Comparison of ENCODE assay signal across 21 cellular contexts in the genomic region with DNA sequence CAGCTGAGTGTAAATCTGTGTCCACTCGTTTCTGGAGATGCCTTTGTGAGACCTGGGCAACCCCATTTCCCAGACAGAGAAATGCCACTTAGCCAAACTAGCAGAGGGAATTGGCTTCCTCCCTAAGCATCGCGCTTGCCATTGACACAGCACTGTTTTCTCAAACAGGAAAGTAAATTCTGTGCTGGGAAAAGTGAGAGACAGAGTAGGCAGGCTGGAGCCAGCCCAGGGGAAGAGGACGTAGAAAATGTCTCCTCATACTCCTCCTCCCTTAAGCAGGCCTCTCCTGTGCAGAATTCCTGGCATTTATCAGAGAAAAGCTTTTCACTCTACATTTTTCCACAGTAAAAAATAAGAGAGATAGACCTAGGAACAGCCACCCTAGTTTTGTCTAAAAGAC.
DNase-seq lines count a peak whose midpoint lies in the region; ATAC-seq and TF ChIP-seq lines count a peak whose summit lies in the region.
"Had no signal": no experiment of that assay in that cellular context is flagged by ENCODE, and none has a peak within 500 bp of the region (broad histone marks: within the 10 kb centered on the region; RNA-seq: fewer than 3 reads in every experiment).

No MANE protein-coding gene starts in this region.

- ATAC-seq in Panc1 = no peak
- ATAC-seq in stimulated activated naive B cell treated with anti-CD40 and anti-IgM and Interleukin-4, amounts not matched to agents 10 μg/mL and 1 μg/mL and 100 μg/mL, for 72 hours (replicated peaks) = no peak
- no peak for ATAC-seq in heart left ventricle
- ATAC-seq: CD8-positive, alpha-beta T cell; GM12878; GM23338 had no signal

- no peaks in the 10 kb centered on the region for H3K9me3 Mint-ChIP-seq in osteocyte (ENCODE audit: unreplicated experiment)
- H3K9me3 Mint-ChIP-seq in stimulated activated naive B cell treated with anti-CD40 and anti-IgM and Interleukin-4, amounts not matched to agents 10 μg/mL and 1 μg/mL and 100 μg/mL, for 72 hours = no peaks in the 10 kb centered on the region
- H3K9me3 Mint-ChIP-seq: CD8-positive, alpha-beta T cell; HFFc6 had no signal

- in situ Hi-C loops in Panc1 (cut with HindIII; ENCODE audit: low pct_unique_long_range_greater_than_20kb, low sequenced_read_pairs) = no loop called here

- CTCF ChIA-PET in Panc1 (lab: Charles Lee) = no interaction called here

- H3K27ac Mint-ChIP-seq in osteocyte (ENCODE audit: unreplicated experiment) = no peak overlapping the region
- no peak overlapping the region for H3K27ac Mint-ChIP-seq in stimulated activated naive B cell treated with anti-CD40 and anti-IgM and Interleukin-4, amounts not matched to agents 10 μg/mL and 1 μg/mL and 100 μg/mL, for 72 hours
- H3K27ac Mint-ChIP-seq: B cell; CD4-positive, CD25-positive, alpha-beta regulatory T cell; CD8-positive, alpha-beta T cell; GM23338; HFFc6 had no signal

- peaks cover 3% of the 10 kb centered on the region for H3K27me3 Mint-ChIP-seq in osteocyte (ENCODE audit: unreplicated experiment)
- no peaks in the 10 kb centered on the region for H3K27me3 Mint-ChIP-seq in stimulated activated naive B cell treated with anti-CD40 and anti-IgM and Interleukin-4, amounts not matched to agents 10 μg/mL and 1 μg/mL and 100 μg/mL, for 72 hours
- H3K27me3 Mint-ChIP-seq: CD4-positive, CD25-positive, alpha-beta regulatory T cell had no signal

- no peak for TF ChIP-seq CTCF in Panc1 (IDR thresholded peaks at IDR 0.05)
- no peak for TF ChIP-seq CTCF in osteocyte (IDR thresholded peaks at IDR 0.05)
- no peak for TF ChIP-seq CTCF in heart left ventricle (IDR thresholded peaks at IDR 0.05)

- H3K9me3 ChIP-seq in Panc1 (ENCODE audit: control insufficient read depth, insufficient read depth, low read depth, low read length) = no peaks in the 10 kb centered on the region
- H3K9me3 ChIP-seq in heart left ventricle = peaks cover 0 to 8% (median 0%) of the 10 kb centered on the region in 12 donors
- H3K9me3 ChIP-seq: HAP-1 had no signal

- no peak for DNase-seq in Panc1 (ENCODE audit: low read depth, low spot score)
- peak; percentile 10 for DNase-seq in medulla oblongata (ENCODE audit: extremely low spot score)
- DNase-seq in middle frontal gyrus (ENCODE audit: extremely low spot score, low spot score) = peak; percentile 13
- DNase-seq in osteocyte (ENCODE audit: extremely low spot score, unreplicated experiment) = peak; percentile 46
- no peak for DNase-seq in stimulated activated naive B cell treated with anti-CD40 and anti-IgM and Interleukin-4, amounts not matched to agents 10 μg/mL and 1 μg/mL and 100 μg/mL, for 72 hours
- no peak for DNase-seq in SIG-M5 treated with dmso at 0.1 percent for 504 hours (lab: John Stamatoyannopoulos, UW; ENCODE audit: unreplicated experiment)
- DNase-seq in NCI-H524 treated with DMSO at 0.1 percent for 48 hours (lab: John Stamatoyannopoulos, UW) = no peak
- no peak for DNase-seq in heart left ventricle
- DNase-seq: CD4-positive, CD25-positive, alpha-beta regulatory T cell; CD8-positive, alpha-beta T cell; DMS153; EL; GDM1; HFFc6 had no signal

- no peaks in the 10 kb centered on the region for H3K4me1 ChIP-seq in Panc1 (ENCODE audit: control insufficient read depth, insufficient read depth, low read length)
- peaks cover 0 to 7% (median under 1%) of the 10 kb centered on the region in 12 donors for H3K4me1 ChIP-seq in heart left ventricle
- H3K4me1 ChIP-seq: BLaER1, HAP-1 had no signal

- H3K4me1 Mint-ChIP-seq in osteocyte (ENCODE audit: unreplicated experiment) = peaks cover 5% of the 10 kb centered on the region
- H3K4me1 Mint-ChIP-seq in stimulated activated naive B cell treated with anti-CD40 and anti-IgM and Interleukin-4, amounts not matched to agents 10 μg/mL and 1 μg/mL and 100 μg/mL, for 72 hours = no peaks in the 10 kb centered on the region
- H3K4me1 Mint-ChIP-seq: B cell; CD4-positive, CD25-positive, alpha-beta regulatory T cell had no signal

- no TSS peak for BruUV-seq in Panc1 (replicated peaks; lab: Mats Ljungman, UMichigan)

- POLR2A ChIA-PET in Panc1 (lab: Charles Lee) = no interaction called here

- H3K27ac ChIP-seq in Panc1 (ENCODE audit: low read length) = peak overlapping the region; percentile 17; the same call in 1 of the 2 replicates
- no peak overlapping the region for H3K27ac ChIP-seq in heart left ventricle
- H3K27ac ChIP-seq: 22Rv1, BLaER1, C4-2B had no signal

- H3K4me3 ChIP-seq in Panc1 (ENCODE audit: low read depth in 2 of 2, low read length in 2 of 2) (no peak overlapping the region), heart left ventricle (no peak overlapping the region)
- H3K4me3 ChIP-seq: BLaER1, GM12878, GM23338, HAP-1 had no signal

- H3K36me3 ChIP-seq in Panc1 (ENCODE audit: control insufficient read depth, insufficient read depth, low read length) = no peaks in the 10 kb centered on the region
- no peaks in the 10 kb centered on the region for H3K36me3 ChIP-seq in heart left ventricle
- H3K36me3 ChIP-seq: BLaER1, HAP-1 had no signal

- H3K4me3 Mint-ChIP-seq in osteocyte (ENCODE audit: unreplicated experiment) = no peak overlapping the region
- H3K4me3 Mint-ChIP-seq in stimulated activated naive B cell treated with anti-CD40 and anti-IgM and Interleukin-4, amounts not matched to agents 10 μg/mL and 1 μg/mL and 100 μg/mL, for 72 hours = no peak overlapping the region
- H3K4me3 Mint-ChIP-seq: B cell; CD4-positive, CD25-positive, alpha-beta regulatory T cell; CD8-positive, alpha-beta T cell; GM23338; HFFc6 had no signal

- H3K27me3 ChIP-seq in Panc1 (ENCODE audit: control insufficient read depth, insufficient read depth, low read length) (no peaks in the 10 kb centered on the region), heart left ventricle (no peaks in the 10 kb centered on the region)
- H3K27me3 ChIP-seq: BLaER1 had no signal

- no peaks in the 10 kb centered on the region for H3K36me3 Mint-ChIP-seq in osteocyte (ENCODE audit: unreplicated experiment)
- H3K36me3 Mint-ChIP-seq in stimulated activated naive B cell treated with anti-CD40 and anti-IgM and Interleukin-4, amounts not matched to agents 10 μg/mL and 1 μg/mL and 100 μg/mL, for 72 hours = no peaks in the 10 kb centered on the region
- H3K36me3 Mint-ChIP-seq: CD4-positive, CD25-positive, alpha-beta regulatory T cell; CD8-positive, alpha-beta T cell had no signal

- no peak for TF ChIP-seq POLR2A in heart left ventricle (IDR thresholded peaks at IDR 0.05)

- intact Hi-C loops in Panc1 (cut with micrococcal nuclease; ENCODE audit: unreplicated experiment) (no loop called here), heart left ventricle (cut with DNase I) (no loop called here)

- 61 to 71% (median 63%) methylated on average over 4 of the region's 4 CpGs for WGBS in heart left ventricle, 4 donors

Comparison
In these comparisons a context has a peak if more than half of its experiments do, and no peak if none do; other contexts are left out.
1. DNase-seq: peak in medulla oblongata (single experiment), middle frontal gyrus (single experiment) and osteocyte (single experiment); none in Panc1 (single experiment), stimulated activated naive B cell treated with anti-CD40 and anti-IgM and Interleukin-4, amounts not matched to agents 10 μg/mL and 1 μg/mL and 100 μg/mL, for 72 hours (single experiment), SIG-M5 treated with dmso at 0.1 percent for 504 hours (single experiment), NCI-H524 treated with DMSO at 0.1 percent for 48 hours (single experiment) and heart left ventricle (0 of 5).